Comparison of ENCODE assay signal across 1 cellular context in the genomic region with DNA sequence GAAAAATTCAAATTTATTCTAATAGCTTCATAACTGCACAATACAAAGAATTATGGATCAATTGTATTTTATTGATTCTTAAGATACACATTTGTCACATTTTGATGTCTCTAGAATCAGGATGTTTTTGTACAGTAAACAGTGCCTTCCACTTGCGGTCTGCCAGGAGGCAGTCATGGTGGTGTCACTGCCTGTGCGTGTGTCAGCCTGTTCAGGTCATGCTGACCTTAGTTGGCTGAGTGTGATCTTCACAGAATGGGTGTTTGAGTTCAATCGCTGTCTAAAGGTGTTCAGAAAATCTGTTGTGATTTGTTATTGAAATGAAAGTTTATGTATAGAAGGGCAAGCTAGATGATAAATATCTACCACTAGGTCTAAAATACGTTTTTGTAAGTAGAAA.
TF ChIP-seq lines count a peak whose summit lies in the region.

No MANE protein-coding gene starts in this region.

TF ChIP-seq in WTC11, 78 proteins besides CTCF, POLR2A, EP300 and RAD21 (continued from another document):
- TF ChIP-seq, protein P1, sequence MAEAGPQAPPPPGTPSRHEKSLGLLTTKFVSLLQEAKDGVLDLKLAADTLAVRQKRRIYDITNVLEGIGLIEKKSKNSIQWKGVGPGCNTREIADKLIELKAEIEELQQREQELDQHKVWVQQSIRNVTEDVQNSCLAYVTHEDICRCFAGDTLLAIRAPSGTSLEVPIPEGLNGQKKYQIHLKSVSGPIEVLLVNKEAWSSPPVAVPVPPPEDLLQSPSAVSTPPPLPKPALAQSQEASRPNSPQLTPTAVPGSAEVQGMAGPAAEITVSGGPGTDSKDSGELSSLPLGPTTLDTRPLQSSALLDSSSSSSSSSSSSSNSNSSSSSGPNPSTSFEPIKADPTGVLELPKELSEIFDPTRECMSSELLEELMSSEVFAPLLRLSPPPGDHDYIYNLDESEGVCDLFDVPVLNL (CRISPR knock-in tag; IDR thresholded peaks at IDR 0.05; ENCODE audit: borderline replicate concordance, low read depth), result no peak
- TF ChIP-seq ZBTB21 (CRISPR knock-in tag; IDR thresholded peaks at IDR 0.05; ENCODE audit: borderline replicate concordance) (no peak), NFE2L1 (CRISPR knock-in tag; IDR thresholded peaks at IDR 0.05) (no peak), ELF4 (CRISPR knock-in tag; IDR thresholded peaks at IDR 0.05; ENCODE audit: low read depth) (no peak), ZNF138 (CRISPR knock-in tag; conservative IDR thresholded peaks at IDR 0.05) (no peak), GABPB1 (CRISPR knock-in tag; IDR thresholded peaks at IDR 0.05) (no peak), SP1 (CRISPR knock-in tag; conservative IDR thresholded peaks at IDR 0.05) (no peak), NFYB (CRISPR knock-in tag; conservative IDR thresholded peaks at IDR 0.05; ENCODE audit: low read depth) (no peak), TP53 (CRISPR knock-in tag; IDR thresholded peaks at IDR 0.05) (no peak)
- TF ChIP-seq, protein P2, sequence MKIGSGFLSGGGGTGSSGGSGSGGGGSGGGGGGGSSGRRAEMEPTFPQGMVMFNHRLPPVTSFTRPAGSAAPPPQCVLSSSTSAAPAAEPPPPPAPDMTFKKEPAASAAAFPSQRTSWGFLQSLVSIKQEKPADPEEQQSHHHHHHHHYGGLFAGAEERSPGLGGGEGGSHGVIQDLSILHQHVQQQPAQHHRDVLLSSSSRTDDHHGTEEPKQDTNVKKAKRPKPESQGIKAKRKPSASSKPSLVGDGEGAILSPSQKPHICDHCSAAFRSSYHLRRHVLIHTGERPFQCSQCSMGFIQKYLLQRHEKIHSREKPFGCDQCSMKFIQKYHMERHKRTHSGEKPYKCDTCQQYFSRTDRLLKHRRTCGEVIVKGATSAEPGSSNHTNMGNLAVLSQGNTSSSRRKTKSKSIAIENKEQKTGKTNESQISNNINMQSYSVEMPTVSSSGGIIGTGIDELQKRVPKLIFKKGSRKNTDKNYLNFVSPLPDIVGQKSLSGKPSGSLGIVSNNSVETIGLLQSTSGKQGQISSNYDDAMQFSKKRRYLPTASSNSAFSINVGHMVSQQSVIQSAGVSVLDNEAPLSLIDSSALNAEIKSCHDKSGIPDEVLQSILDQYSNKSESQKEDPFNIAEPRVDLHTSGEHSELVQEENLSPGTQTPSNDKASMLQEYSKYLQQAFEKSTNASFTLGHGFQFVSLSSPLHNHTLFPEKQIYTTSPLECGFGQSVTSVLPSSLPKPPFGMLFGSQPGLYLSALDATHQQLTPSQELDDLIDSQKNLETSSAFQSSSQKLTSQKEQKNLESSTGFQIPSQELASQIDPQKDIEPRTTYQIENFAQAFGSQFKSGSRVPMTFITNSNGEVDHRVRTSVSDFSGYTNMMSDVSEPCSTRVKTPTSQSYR (CRISPR knock-in tag; IDR thresholded peaks at IDR 0.05), result no peak
- TF ChIP-seq, protein P3, sequence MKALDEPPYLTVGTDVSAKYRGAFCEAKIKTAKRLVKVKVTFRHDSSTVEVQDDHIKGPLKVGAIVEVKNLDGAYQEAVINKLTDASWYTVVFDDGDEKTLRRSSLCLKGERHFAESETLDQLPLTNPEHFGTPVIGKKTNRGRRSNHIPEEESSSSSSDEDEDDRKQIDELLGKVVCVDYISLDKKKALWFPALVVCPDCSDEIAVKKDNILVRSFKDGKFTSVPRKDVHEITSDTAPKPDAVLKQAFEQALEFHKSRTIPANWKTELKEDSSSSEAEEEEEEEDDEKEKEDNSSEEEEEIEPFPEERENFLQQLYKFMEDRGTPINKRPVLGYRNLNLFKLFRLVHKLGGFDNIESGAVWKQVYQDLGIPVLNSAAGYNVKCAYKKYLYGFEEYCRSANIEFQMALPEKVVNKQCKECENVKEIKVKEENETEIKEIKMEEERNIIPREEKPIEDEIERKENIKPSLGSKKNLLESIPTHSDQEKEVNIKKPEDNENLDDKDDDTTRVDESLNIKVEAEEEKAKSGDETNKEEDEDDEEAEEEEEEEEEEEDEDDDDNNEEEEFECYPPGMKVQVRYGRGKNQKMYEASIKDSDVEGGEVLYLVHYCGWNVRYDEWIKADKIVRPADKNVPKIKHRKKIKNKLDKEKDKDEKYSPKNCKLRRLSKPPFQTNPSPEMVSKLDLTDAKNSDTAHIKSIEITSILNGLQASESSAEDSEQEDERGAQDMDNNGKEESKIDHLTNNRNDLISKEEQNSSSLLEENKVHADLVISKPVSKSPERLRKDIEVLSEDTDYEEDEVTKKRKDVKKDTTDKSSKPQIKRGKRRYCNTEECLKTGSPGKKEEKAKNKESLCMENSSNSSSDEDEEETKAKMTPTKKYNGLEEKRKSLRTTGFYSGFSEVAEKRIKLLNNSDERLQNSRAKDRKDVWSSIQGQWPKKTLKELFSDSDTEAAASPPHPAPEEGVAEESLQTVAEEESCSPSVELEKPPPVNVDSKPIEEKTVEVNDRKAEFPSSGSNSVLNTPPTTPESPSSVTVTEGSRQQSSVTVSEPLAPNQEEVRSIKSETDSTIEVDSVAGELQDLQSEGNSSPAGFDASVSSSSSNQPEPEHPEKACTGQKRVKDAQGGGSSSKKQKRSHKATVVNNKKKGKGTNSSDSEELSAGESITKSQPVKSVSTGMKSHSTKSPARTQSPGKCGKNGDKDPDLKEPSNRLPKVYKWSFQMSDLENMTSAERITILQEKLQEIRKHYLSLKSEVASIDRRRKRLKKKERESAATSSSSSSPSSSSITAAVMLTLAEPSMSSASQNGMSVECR (CRISPR knock-in tag; IDR thresholded peaks at IDR 0.05; ENCODE audit: borderline replicate concordance), result no peak
- TF ChIP-seq, protein P4, sequence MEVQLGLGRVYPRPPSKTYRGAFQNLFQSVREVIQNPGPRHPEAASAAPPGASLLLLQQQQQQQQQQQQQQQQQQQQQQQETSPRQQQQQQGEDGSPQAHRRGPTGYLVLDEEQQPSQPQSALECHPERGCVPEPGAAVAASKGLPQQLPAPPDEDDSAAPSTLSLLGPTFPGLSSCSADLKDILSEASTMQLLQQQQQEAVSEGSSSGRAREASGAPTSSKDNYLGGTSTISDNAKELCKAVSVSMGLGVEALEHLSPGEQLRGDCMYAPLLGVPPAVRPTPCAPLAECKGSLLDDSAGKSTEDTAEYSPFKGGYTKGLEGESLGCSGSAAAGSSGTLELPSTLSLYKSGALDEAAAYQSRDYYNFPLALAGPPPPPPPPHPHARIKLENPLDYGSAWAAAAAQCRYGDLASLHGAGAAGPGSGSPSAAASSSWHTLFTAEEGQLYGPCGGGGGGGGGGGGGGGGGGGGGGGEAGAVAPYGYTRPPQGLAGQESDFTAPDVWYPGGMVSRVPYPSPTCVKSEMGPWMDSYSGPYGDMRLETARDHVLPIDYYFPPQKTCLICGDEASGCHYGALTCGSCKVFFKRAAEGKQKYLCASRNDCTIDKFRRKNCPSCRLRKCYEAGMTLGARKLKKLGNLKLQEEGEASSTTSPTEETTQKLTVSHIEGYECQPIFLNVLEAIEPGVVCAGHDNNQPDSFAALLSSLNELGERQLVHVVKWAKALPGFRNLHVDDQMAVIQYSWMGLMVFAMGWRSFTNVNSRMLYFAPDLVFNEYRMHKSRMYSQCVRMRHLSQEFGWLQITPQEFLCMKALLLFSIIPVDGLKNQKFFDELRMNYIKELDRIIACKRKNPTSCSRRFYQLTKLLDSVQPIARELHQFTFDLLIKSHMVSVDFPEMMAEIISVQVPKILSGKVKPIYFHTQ (CRISPR knock-in tag; IDR thresholded peaks at IDR 0.05), result no peak
- TF ChIP-seq, protein P5, sequence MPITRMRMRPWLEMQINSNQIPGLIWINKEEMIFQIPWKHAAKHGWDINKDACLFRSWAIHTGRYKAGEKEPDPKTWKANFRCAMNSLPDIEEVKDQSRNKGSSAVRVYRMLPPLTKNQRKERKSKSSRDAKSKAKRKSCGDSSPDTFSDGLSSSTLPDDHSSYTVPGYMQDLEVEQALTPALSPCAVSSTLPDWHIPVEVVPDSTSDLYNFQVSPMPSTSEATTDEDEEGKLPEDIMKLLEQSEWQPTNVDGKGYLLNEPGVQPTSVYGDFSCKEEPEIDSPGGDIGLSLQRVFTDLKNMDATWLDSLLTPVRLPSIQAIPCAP (CRISPR knock-in tag; IDR thresholded peaks at IDR 0.05), result no peak
